2 cellular contexts compared by ENCODE assay signal in genomic region chr9:91420471-91421021, GRCh38.
TF ChIP-seq lines count a peak whose summit lies in the region.

No MANE protein-coding gene starts in this region.

TF ChIP-seq in K562, 482 proteins besides CTCF, POLR2A, EP300 and RAD21:
- TF ChIP-seq ZSCAN29 (IDR thresholded peaks at IDR 0.05) (0 out of 2 replicates have a peak, but pooled peaks have one; percentile 16), FOXJ2 (tag; IDR thresholded peaks at IDR 0.05) (no peak), ZBTB34 (CRISPR knock-in tag; IDR thresholded peaks at IDR 0.05) (peak; percentile 12; the same call in 1 of the 2 replicates), PKNOX1 (IDR thresholded peaks at IDR 0.05) (no peak), ZNF12 (CRISPR knock-in tag; IDR thresholded peaks at IDR 0.05) (no peak)

TF ChIP-seq in liver, 16 proteins besides CTCF, POLR2A, EP300 and RAD21 (continued from another document):
- no peak for TF ChIP-seq ATF3 (IDR thresholded peaks at IDR 0.05)
- TF ChIP-seq HNF4A (conservative IDR thresholded peaks at IDR 0.05), result peak; percentile 30 to 50
- TF ChIP-seq FOXA1 (IDR thresholded peaks at IDR 0.05), result no peak
